In genomic region chr2:101474752-101475384, GRCh38 we compare ENCODE assay signal across 8 cellular contexts. TPM values are rescaled to one million over a fixed set of nuclear protein-coding genes. Genes with fewer than 3 reads are reported as not detected.
DNase-seq lines count a peak whose midpoint lies in the region; ATAC-seq lines count a peak whose summit lies in the region.

Gene RFX8 (minus strand): TSS chr2:101475112. CDS start chr2:101466848, 8,264 bp downstream.

- peak within 1 kb of the TSS; percentile 22 for H3K4me3 ChIP-seq in HAP-1
- H3K4me3 ChIP-seq in ectodermal cell (ENCODE audit: insufficient read depth, low read depth, low read length), result peak within 1 kb of the TSS; percentile 47

- DNase-seq in HAP-1 (ENCODE audit: low spot score in 2 of 2) (no peak), myocyte (ENCODE audit: low read depth) (peak; percentile 89), RKO (ENCODE audit: low spot score) (no peak)
- peak; percentile 22 for DNase-seq in activated CD4-positive, alpha-beta T cell treated with anti-CD3 and anti-CD28 coated beads for 1 hour
- DNase-seq in stimulated activated naive CD8-positive, alpha-beta T cell treated with anti-CD3 and anti-CD28 coated beads, Interleukin-15, Interleukin-2, amounts not matched to agents 100 U/mL and 50 U/mL, for 24 hours, result peak; percentile 54

- no peak within 1 kb of the TSS for H3K27ac ChIP-seq in ectodermal cell (ENCODE audit: insufficient read depth, low read depth, low read length, poor library complexity, severe bottlenecking)

- WGBS in ectodermal cell, 2 experiments, result 69% methylated on average over 17 to 18 of the region's 18 CpGs

- in situ Hi-C loops in HAP-1 (cut with MboI; ENCODE audit: low sequenced_read_pairs), result no loop called here

- ATAC-seq in stimulated activated naive CD8-positive, alpha-beta T cell treated with anti-CD3 and anti-CD28 coated beads, Interleukin-15, Interleukin-2, amounts not matched to agents 100 U/mL and 50 U/mL, for 24 hours, result peak; percentile 97
- ATAC-seq in GM21825 (IDR thresholded peaks at IDR 0.05; ENCODE audit: unreplicated experiment) (no peak), GM18870 (IDR thresholded peaks at IDR 0.05; ENCODE audit: unreplicated experiment) (no peak)

- H3K36me3 ChIP-seq in HAP-1 (replicated peaks), result no peaks in the 10 kb centered on the region
- H3K36me3 ChIP-seq in ectodermal cell (ENCODE audit: control insufficient read depth, insufficient read depth, low read length), result no peaks in the 10 kb centered on the region

- H3K9me3 ChIP-seq in HAP-1 (no peaks in the 10 kb centered on the region), ectodermal cell (ENCODE audit: control insufficient read depth, low read length) (no peaks in the 10 kb centered on the region)

- no peaks in the 10 kb centered on the region for H3K27me3 ChIP-seq in HAP-1 (ENCODE audit: low read depth)
- H3K27me3 ChIP-seq in ectodermal cell (ENCODE audit: control insufficient read depth, insufficient read depth, low read length, poor library complexity, severe bottlenecking), result peaks cover 29% of the 10 kb centered on the region

- peaks cover 18% of the 10 kb centered on the region for H3K4me1 ChIP-seq in HAP-1
- H3K4me1 ChIP-seq in ectodermal cell (ENCODE audit: control insufficient read depth, insufficient read depth, low read length), result peaks cover 11% of the 10 kb centered on the region

RNA-seq across cellular contexts. Expression of gene RFX8, which starts in this region (rescaled TPM):
- not detected for polyA plus RNA-seq in ectodermal cell (2013, experiment 1 of 4)
- polyA plus RNA-seq in ectodermal cell (2013, experiment 2 of 4), result not detected
- polyA plus RNA-seq in ectodermal cell (2013, experiment 3 of 4), result not detected
- polyA plus RNA-seq in ectodermal cell (2013, experiment 4 of 4), result 0.28 TPM
- 7.1 and 7.6 TPM in 2 replicates for total RNA-seq in myocyte
- polyA plus RNA-seq in myocyte (2012), result 1.3 TPM

Comparison
In these comparisons a context has a peak if more than half of its experiments do, and no peak if none do; other contexts are left out.
1. DNase-seq: peak in activated CD4-positive, alpha-beta T cell treated with anti-CD3 and anti-CD28 coated beads for 1 hour (single experiment), myocyte (single experiment) and stimulated activated naive CD8-positive, alpha-beta T cell treated with anti-CD3 and anti-CD28 coated beads, Interleukin-15, Interleukin-2, amounts not matched to agents 100 U/mL and 50 U/mL, for 24 hours (single experiment); none in HAP-1 (0 of 2) and RKO (single experiment).